29 cellular contexts compared by ENCODE assay signal in the genomic region with DNA sequence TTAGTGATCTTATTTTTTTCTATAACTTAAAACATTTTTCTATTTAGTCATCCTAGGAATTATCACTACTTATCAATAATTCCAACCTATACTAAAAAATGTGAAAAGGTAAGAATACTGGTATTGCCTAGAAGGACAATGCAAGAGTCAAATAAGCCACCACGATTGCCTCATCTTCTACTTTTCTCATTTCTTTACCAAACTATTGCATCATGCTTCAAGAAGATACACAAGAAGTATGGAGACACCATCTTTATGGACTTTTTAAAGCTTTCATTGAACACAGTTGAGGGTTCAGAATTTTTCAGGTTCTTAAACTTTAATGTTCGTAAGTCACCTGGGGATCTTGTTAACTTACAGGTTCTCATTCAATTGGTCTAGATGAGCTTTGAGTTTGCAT. TPM values are rescaled to one million over a fixed set of nuclear protein-coding genes. Genes with fewer than 3 reads are reported as not detected.
"Had no signal": no experiment of that assay in that cellular context is flagged by ENCODE, and none has a peak within 500 bp of the region (broad histone marks: within the 10 kb centered on the region; RNA-seq: fewer than 3 reads in every experiment).

No MANE protein-coding gene starts in this region.

- H3K9me3 Mint-ChIP-seq: activated CD4-positive, alpha-beta memory T cell treated with anti-CD3 and anti-CD28 coated beads for 36 hours; activated CD4-positive, alpha-beta T cell treated with anti-CD3 and anti-CD28 coated beads, Interleukin-2, amount 10 ng/mL, durations not matched to agents 24 days and 14 days; activated naive CD4-positive, alpha-beta T cell treated with anti-CD3 and anti-CD28 coated beads, Interleukin-2, amount 50 U/mL, for 72 hours; activated T-cell treated with anti-CD3 and anti-CD28 coated beads, Interleukin-2, amount 50 U/mL, for 24 hours; naive thymus-derived CD8-positive, alpha-beta T cell; neural crest cell; stimulated activated effector memory CD8-positive, alpha-beta T cell treated with anti-CD3 and anti-CD28 coated beads, Interleukin-12 subunit alpha, Interleukin-12 subunit beta, amount 100 ng/mL, for 72 hours; stimulated activated naive CD8-positive, alpha-beta T cell treated with anti-CD3 and anti-CD28 coated beads, Interleukin-15, Interleukin-2, amounts not matched to agents 100 ng/mL and 50 ng/mL, for 24 hours; type B pancreatic cell had no signal

- H3K4me3 ChIP-seq: esophagus squamous epithelium, heart right ventricle, lower lobe of right lung, pancreas, prostate gland, sigmoid colon, uterus had no signal

- H3K36me3 Mint-ChIP-seq: activated CD4-positive, alpha-beta memory T cell treated with anti-CD3 and anti-CD28 coated beads for 36 hours; activated naive CD4-positive, alpha-beta T cell treated with anti-CD3 and anti-CD28 coated beads, Interleukin-2, amount 50 U/mL, for 72 hours; naive thymus-derived CD8-positive, alpha-beta T cell; stimulated activated effector memory CD8-positive, alpha-beta T cell treated with anti-CD3 and anti-CD28 coated beads, Interleukin-12 subunit alpha, Interleukin-12 subunit beta, amount 100 ng/mL, for 72 hours; type B pancreatic cell had no signal

- H3K27ac ChIP-seq: epithelial cell of prostate, esophagus squamous epithelium, heart right ventricle, lower lobe of right lung, pancreas, prostate gland, sigmoid colon, uterus, WERI-Rb-1 had no signal

- H3K4me1 Mint-ChIP-seq: activated CD4-positive, alpha-beta T cell treated with anti-CD3 and anti-CD28 coated beads, Interleukin-2, amount 10 ng/mL, durations not matched to agents 24 days and 14 days; naive thymus-derived CD8-positive, alpha-beta T cell; stimulated activated effector memory CD8-positive, alpha-beta T cell treated with anti-CD3 and anti-CD28 coated beads, Interleukin-12 subunit alpha, Interleukin-12 subunit beta, amount 100 ng/mL, for 72 hours had no signal

- ATAC-seq: activated naive CD4-positive, alpha-beta T cell treated with anti-CD3 and anti-CD28 coated beads, Interleukin-2, amount 50 U/mL, for 72 hours; heart right ventricle; lower lobe of right lung; naive thymus-derived CD8-positive, alpha-beta T cell; pancreas; stimulated activated effector memory CD8-positive, alpha-beta T cell treated with anti-CD3 and anti-CD28 coated beads, Interleukin-12 subunit alpha, Interleukin-12 subunit beta, amount 100 ng/mL, for 72 hours had no signal

- H3K4me3 Mint-ChIP-seq: activated CD4-positive, alpha-beta memory T cell treated with anti-CD3 and anti-CD28 coated beads for 36 hours; activated CD4-positive, alpha-beta T cell treated with anti-CD3 and anti-CD28 coated beads, Interleukin-2, amount 10 ng/mL, durations not matched to agents 24 days and 14 days; activated T-cell treated with anti-CD3 and anti-CD28 coated beads, Interleukin-2, amount 50 U/mL, for 24 hours; naive thymus-derived CD8-positive, alpha-beta T cell; neural crest cell; stimulated activated effector memory CD8-positive, alpha-beta T cell treated with anti-CD3 and anti-CD28 coated beads, Interleukin-12 subunit alpha, Interleukin-12 subunit beta, amount 100 ng/mL, for 72 hours; stimulated activated naive CD8-positive, alpha-beta T cell treated with anti-CD3 and anti-CD28 coated beads, Interleukin-15, Interleukin-2, amounts not matched to agents 100 ng/mL and 50 ng/mL, for 24 hours; type B pancreatic cell had no signal

- H3K27ac Mint-ChIP-seq: activated CD4-positive, alpha-beta memory T cell treated with anti-CD3 and anti-CD28 coated beads for 36 hours; activated CD4-positive, alpha-beta T cell treated with anti-CD3 and anti-CD28 coated beads, Interleukin-2, amount 10 ng/mL, durations not matched to agents 24 days and 14 days; activated naive CD4-positive, alpha-beta T cell treated with anti-CD3 and anti-CD28 coated beads, Interleukin-2, amount 50 U/mL, for 72 hours; activated T-cell treated with anti-CD3 and anti-CD28 coated beads, Interleukin-2, amount 50 U/mL, for 24 hours; naive thymus-derived CD8-positive, alpha-beta T cell; stimulated activated effector memory CD8-positive, alpha-beta T cell treated with anti-CD3 and anti-CD28 coated beads, Interleukin-12 subunit alpha, Interleukin-12 subunit beta, amount 100 ng/mL, for 72 hours; stimulated activated naive CD8-positive, alpha-beta T cell treated with anti-CD3 and anti-CD28 coated beads, Interleukin-15, Interleukin-2, amounts not matched to agents 100 ng/mL and 50 ng/mL, for 24 hours; type B pancreatic cell had no signal

- DNase-seq: activated CD4-positive, alpha-beta memory T cell treated with anti-CD3 and anti-CD28 coated beads for 36 hours; activated CD4-positive, alpha-beta T cell treated with anti-CD3 and anti-CD28 coated beads, Interleukin-2, amount 10 ng/mL, durations not matched to agents 24 days and 14 days; activated CD4-positive, CD25-positive, alpha-beta regulatory T cell treated with anti-CD3 and anti-CD28 coated beads, Interleukin-2, amount 50 U/mL, for 72 hours; activated CD8-positive, alpha-beta memory T cell treated with anti-CD3 and anti-CD28 coated beads, Interleukin-2, amount 50 U/mL, for 48 hours; activated T-cell treated with anti-CD3 and anti-CD28 coated beads, Interleukin-2, amount 50 U/mL, for 24 hours; dermis blood vessel endothelial cell; effector CD4-positive, alpha-beta T cell; esophagus squamous epithelium; foreskin melanocyte; heart right ventricle; lower lobe of right lung; mesenchymal stem cell; naive thymus-derived CD8-positive, alpha-beta T cell; nucleus accumbens; pancreas; retina; sigmoid colon; small intestine; stimulated activated CD4-positive, alpha-beta T cell treated with anti-CD3 and anti-CD28 coated beads, Interleukin-4, amount 100 ng/mL, for 24 hours; uterus; WERI-Rb-1 had no signal

RNA-seq across cellular contexts. Expression of a gene that starts 25.9 kb away (rescaled TPM):
- total RNA-seq: activated CD4-positive, alpha-beta memory T cell treated with anti-CD3 and anti-CD28 coated beads for 36 hours; activated CD4-positive, alpha-beta T cell treated with anti-CD3 and anti-CD28 coated beads, Interleukin-2, amount 10 ng/mL, durations not matched to agents 24 days and 14 days; activated naive CD4-positive, alpha-beta T cell treated with anti-CD3 and anti-CD28 coated beads, Interleukin-2, amount 50 U/mL, for 72 hours; glomerular endothelial cell; naive thymus-derived CD8-positive, alpha-beta T cell had no signal
